ENCODE assay signal across 8 cellular contexts in genomic region chr6:5205877-5206840, GRCh38. TPM values are rescaled to one million over a fixed set of nuclear protein-coding genes. Genes with fewer than 3 reads are reported as not detected.
DNase-seq lines count a peak whose midpoint lies in the region; ATAC-seq, FAIRE-seq and TF ChIP-seq lines count a peak whose summit lies in the region.

No MANE protein-coding gene starts in this region.

- H3K9me3 Mint-ChIP-seq in natural killer cell, result no peaks in the 10 kb centered on the region
- no peaks in the 10 kb centered on the region for H3K9me3 Mint-ChIP-seq in activated naive CD4-positive, alpha-beta T cell treated with anti-CD3 and anti-CD28 coated beads, Interleukin-2, amount 10 ng/mL, durations not matched to agents 7 days and 5 days

- TF ChIP-seq POLR2A in H54 (IDR thresholded peaks at IDR 0.05; ENCODE audit: low read depth, low read length), result no peak

- H3K4me3 Mint-ChIP-seq in natural killer cell, result no peak overlapping the region
- no peak overlapping the region for H3K4me3 Mint-ChIP-seq in activated naive CD4-positive, alpha-beta T cell treated with anti-CD3 and anti-CD28 coated beads, Interleukin-2, amount 10 ng/mL, durations not matched to agents 7 days and 5 days

- peak; percentile 24 for DNase-seq in H54 (ENCODE audit: insufficient read length, low spot score)
- peak; percentile 84 for DNase-seq in SKM-1 (lab: John Stamatoyannopoulos, UW; ENCODE audit: unreplicated experiment)
- DNase-seq in frontal cortex (ENCODE audit: low spot score in 2 of 2), result peak; percentile 41 to 52
- peak; percentile 48 to 94 (median 63) for DNase-seq in posterior cingulate gyrus
- DNase-seq in natural killer cell, result no peak
- DNase-seq in activated naive CD4-positive, alpha-beta T cell treated with anti-CD3 and anti-CD28 coated beads, Interleukin-2, amount 10 ng/mL, durations not matched to agents 7 days and 5 days, result no peak
- DNase-seq in dedifferentiated amniotic fluid mesenchymal stem cell (ENCODE audit: extremely low spot score), result no peak

- CTCF ChIA-PET in activated naive CD4-positive, alpha-beta T cell treated with anti-CD3 and anti-CD28 coated beads, Interleukin-2, amount 10 ng/mL, durations not matched to agents 7 days and 5 days (lab: Charles Lee), result interaction anchor here (0.9 to 1.7 kb wide), 5 partner anchors 8 to 173 kb away, joined by 3 to 7 read pairs (median 4); no protein-coding TSS in a partner anchor

- intact Hi-C loops in posterior cingulate gyrus (cut with DNase I), result no loop called here
- intact Hi-C loops in natural killer cell (cut with micrococcal nuclease), result no loop called here

- no peak for TF ChIP-seq CTCF in natural killer cell (IDR thresholded peaks at IDR 0.05)

- FAIRE-seq in H54 (lab: Jason Lieb, UNC) (peak; percentile 80), frontal cortex (lab: Jason Lieb, UNC) (no peak)

- no peaks in the 10 kb centered on the region for H3K27me3 Mint-ChIP-seq in natural killer cell (ENCODE audit: low read depth in 2 of 2)
- no peaks in the 10 kb centered on the region for H3K27me3 Mint-ChIP-seq in activated naive CD4-positive, alpha-beta T cell treated with anti-CD3 and anti-CD28 coated beads, Interleukin-2, amount 10 ng/mL, durations not matched to agents 7 days and 5 days

- no peaks in the 10 kb centered on the region for H3K36me3 Mint-ChIP-seq in natural killer cell
- H3K36me3 Mint-ChIP-seq in activated naive CD4-positive, alpha-beta T cell treated with anti-CD3 and anti-CD28 coated beads, Interleukin-2, amount 10 ng/mL, durations not matched to agents 7 days and 5 days, result no peaks in the 10 kb centered on the region

- ATAC-seq in natural killer cell, result no peak
- ATAC-seq in HG03342 (IDR thresholded peaks at IDR 0.05; ENCODE audit: unreplicated experiment), result no peak

- H3K4me1 Mint-ChIP-seq in natural killer cell, result peaks cover 0 to 5% of the 10 kb centered on the region in 2 donors
- no peaks in the 10 kb centered on the region for H3K4me1 Mint-ChIP-seq in activated naive CD4-positive, alpha-beta T cell treated with anti-CD3 and anti-CD28 coated beads, Interleukin-2, amount 10 ng/mL, durations not matched to agents 7 days and 5 days

- no peak overlapping the region for H3K27ac Mint-ChIP-seq in natural killer cell
- H3K27ac Mint-ChIP-seq in activated naive CD4-positive, alpha-beta T cell treated with anti-CD3 and anti-CD28 coated beads, Interleukin-2, amount 10 ng/mL, durations not matched to agents 7 days and 5 days, result no peak overlapping the region

RNA-seq across cellular contexts. Expression of gene LYRM4, which starts 54.6 kb away (rescaled TPM):
- total RNA-seq in frontal cortex (14.7 TPM), natural killer cell (10 to 100 TPM in 2 of 3 donors, 1 to 10 TPM in 1; 9.1 to 11.4 (median 11.1) TPM)

RNA-seq across cellular contexts. Expression of gene FARS2, which starts 55.2 kb away (rescaled TPM):
- 19.6 TPM for total RNA-seq in frontal cortex
- 10 to 100 TPM; 15.3 to 24.8 (median 22.7) TPM for total RNA-seq in natural killer cell

Comparison
In these comparisons a context has a peak if more than half of its experiments do, and no peak if none do; other contexts are left out.
1. DNase-seq: peak in H54 (single experiment), SKM-1 (single experiment), frontal cortex (2 of 2) and posterior cingulate gyrus (10 of 10); none in natural killer cell (single experiment), activated naive CD4-positive, alpha-beta T cell treated with anti-CD3 and anti-CD28 coated beads, Interleukin-2, amount 10 ng/mL, durations not matched to agents 7 days and 5 days (single experiment) and dedifferentiated amniotic fluid mesenchymal stem cell (single experiment).